In the genomic region with DNA sequence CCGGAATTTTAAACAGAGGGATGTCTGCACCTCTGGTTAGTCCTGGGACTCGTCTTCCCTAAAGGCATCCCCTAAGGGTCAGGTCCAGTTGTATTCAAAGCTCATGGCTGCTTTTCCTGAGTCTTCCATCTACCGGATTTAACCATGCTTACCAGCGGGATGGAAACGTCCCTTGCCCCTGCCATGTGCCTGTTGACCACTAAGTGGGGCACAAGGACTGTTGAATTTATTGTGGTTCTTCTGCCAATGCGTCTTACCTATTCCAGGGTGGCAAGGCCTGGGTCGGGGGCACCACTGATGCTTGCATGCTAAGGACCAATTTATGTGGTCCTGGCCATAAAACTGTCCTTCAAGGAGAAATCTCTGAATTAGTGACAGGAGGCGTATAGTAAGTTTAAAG, we compare ENCODE assay signal across 11 cellular contexts. TPM values are rescaled to one million over a fixed set of nuclear protein-coding genes. Genes with fewer than 3 reads are reported as not detected.
DNase-seq lines count a peak whose midpoint lies in the region; ATAC-seq and TF ChIP-seq lines count a peak whose summit lies in the region.
"Had no signal": no experiment of that assay in that cellular context is flagged by ENCODE, and none has a peak within 500 bp of the region (broad histone marks: within the 10 kb centered on the region; RNA-seq: fewer than 3 reads in every experiment).

No MANE protein-coding gene starts in this region.

- H3K4me1 Mint-ChIP-seq in stimulated activated naive CD8-positive, alpha-beta T cell treated with anti-CD3 and anti-CD28 coated beads, Interleukin-15, amount 100 ng/mL, for 72 hours: no peaks in the 10 kb centered on the region
- H3K4me1 Mint-ChIP-seq: mesothelial cell of epicardium had no signal

- H3K27me3 Mint-ChIP-seq in stimulated activated naive CD8-positive, alpha-beta T cell treated with anti-CD3 and anti-CD28 coated beads, Interleukin-15, amount 100 ng/mL, for 72 hours: peaks cover 9% of the 10 kb centered on the region

- DNase-seq in NCI-H2196 (lab: John Stamatoyannopoulos, UW; ENCODE audit: unreplicated experiment): peak; percentile 6
- no peak for DNase-seq in NCI-H2196 treated with DMSO at 0.1 percent for 48 hours (lab: John Stamatoyannopoulos, UW; ENCODE audit: unreplicated experiment)
- peak; percentile 60 for DNase-seq in Karpas-422
- DNase-seq in WERI-Rb-1: peak; percentile 37
- DNase-seq in cortex of kidney (lab: John Stamatoyannopoulos, UW): no peak
- no peak for DNase-seq in stimulated activated naive CD8-positive, alpha-beta T cell treated with anti-CD3 and anti-CD28 coated beads, Interleukin-15, amount 100 ng/mL, for 72 hours
- no peak for DNase-seq in activated CD4-positive, alpha-beta T cell treated with anti-CD3 and anti-CD28 coated beads for 48 hours
- DNase-seq: stomach had no signal

- no peaks in the 10 kb centered on the region for H3K79me2 ChIP-seq in Karpas-422 (ENCODE audit: low read length)
- no peaks in the 10 kb centered on the region for H3K79me2 ChIP-seq in neural cell (replicated peaks; ENCODE audit: insufficient read depth, low read length)

- H3K36me3 ChIP-seq in Karpas-422 (ENCODE audit: insufficient read depth, low read length) (no peaks in the 10 kb centered on the region), WERI-Rb-1 (no peaks in the 10 kb centered on the region), neural cell (ENCODE audit: insufficient read depth, low read length) (no peaks in the 10 kb centered on the region)

- TF ChIP-seq CTCF in WERI-Rb-1 (IDR thresholded peaks at IDR 0.05; ENCODE audit: low read depth, low read length): peak; percentile 65
- TF ChIP-seq CTCF in neural cell (IDR thresholded peaks at IDR 0.05; ENCODE audit: poor library complexity, severe bottlenecking): peak; percentile 25

- no peak overlapping the region for H2AFZ ChIP-seq in Karpas-422 (ENCODE audit: low read length)
- H2AFZ ChIP-seq in neural cell (ENCODE audit: low read depth, low read length): no peak overlapping the region

- H3K4me3 Mint-ChIP-seq in stimulated activated naive CD8-positive, alpha-beta T cell treated with anti-CD3 and anti-CD28 coated beads, Interleukin-15, amount 100 ng/mL, for 72 hours: no peak overlapping the region
- H3K4me3 Mint-ChIP-seq: mesothelial cell of epicardium had no signal

- H3K4me1 ChIP-seq in Karpas-422 (ENCODE audit: low read length): no peaks in the 10 kb centered on the region
- H3K4me1 ChIP-seq: gastroesophageal sphincter, stomach had no signal

- TF ChIP-seq EP300 in neural cell (conservative IDR thresholded peaks at IDR 0.05; ENCODE audit: poor library complexity, severe bottlenecking): no peak

- TF ChIP-seq RAD21 in neural cell (conservative IDR thresholded peaks at IDR 0.05): peak; percentile 19

- H3F3A ChIP-seq in neural cell (ENCODE audit: insufficient read depth, low read length, poor library complexity, severe bottlenecking): no peaks in the 10 kb centered on the region

- no peak for ATAC-seq in stimulated activated naive CD8-positive, alpha-beta T cell treated with anti-CD3 and anti-CD28 coated beads, Interleukin-15, amount 100 ng/mL, for 72 hours
- ATAC-seq: gastroesophageal sphincter had no signal

- no peak overlapping the region for H3K9ac ChIP-seq in Karpas-422 (ENCODE audit: low read length)
- H3K9ac ChIP-seq in neural cell (ENCODE audit: low read length): no peak overlapping the region

- no peak overlapping the region for H3K4me3 ChIP-seq in Karpas-422 (ENCODE audit: low read length)
- no peak overlapping the region for H3K4me3 ChIP-seq in WERI-Rb-1 (ENCODE audit: low read depth, low read length)
- no peak overlapping the region for H3K4me3 ChIP-seq in neural cell (ENCODE audit: low read length)
- H3K4me3 ChIP-seq: gastroesophageal sphincter, stomach had no signal

- H4K20me1 ChIP-seq in Karpas-422 (ENCODE audit: insufficient read depth, low read depth, low read length): peaks cover 4% of the 10 kb centered on the region; the same call in 1 of the 2 replicates
- H4K20me1 ChIP-seq in neural cell (ENCODE audit: insufficient read depth): no peaks in the 10 kb centered on the region

- H3K27me3 ChIP-seq in Karpas-422 (ENCODE audit: low read length) (peaks cover 9% of the 10 kb centered on the region; the same call in 1 of the 2 replicates), WERI-Rb-1 (ENCODE audit: insufficient read depth, low read depth, severe bottlenecking) (no peaks in the 10 kb centered on the region), neural cell (ENCODE audit: insufficient read depth, low read depth, low read length) (no peaks in the 10 kb centered on the region)
- H3K27me3 ChIP-seq: gastroesophageal sphincter, stomach had no signal

- H3K27ac ChIP-seq in Karpas-422 (ENCODE audit: low read length) (no peak overlapping the region), WERI-Rb-1 (no peak overlapping the region), neural cell (ENCODE audit: low read length) (no peak overlapping the region)
- H3K27ac ChIP-seq: gastroesophageal sphincter, stomach had no signal

- no peak overlapping the region for H3K27ac Mint-ChIP-seq in stimulated activated naive CD8-positive, alpha-beta T cell treated with anti-CD3 and anti-CD28 coated beads, Interleukin-15, amount 100 ng/mL, for 72 hours
- H3K27ac Mint-ChIP-seq: mesothelial cell of epicardium had no signal

- H3K9me3 Mint-ChIP-seq in stimulated activated naive CD8-positive, alpha-beta T cell treated with anti-CD3 and anti-CD28 coated beads, Interleukin-15, amount 100 ng/mL, for 72 hours: no peaks in the 10 kb centered on the region
- H3K9me3 Mint-ChIP-seq: mesothelial cell of epicardium had no signal

- H3K9me2 ChIP-seq in Karpas-422 (replicated peaks; ENCODE audit: insufficient read depth, low read length) (no peaks in the 10 kb centered on the region), neural cell (ENCODE audit: insufficient read depth, low read length) (no peaks in the 10 kb centered on the region)

- H3K4me2 ChIP-seq in Karpas-422 (ENCODE audit: low read depth, low read length, poor library complexity, severe bottlenecking) (no peak overlapping the region), neural cell (ENCODE audit: low read length) (no peak overlapping the region)

- no peaks in the 10 kb centered on the region for H3K9me3 ChIP-seq in Karpas-422 (ENCODE audit: low read length)
- H3K9me3 ChIP-seq in WERI-Rb-1 (ENCODE audit: severe bottlenecking): no peaks in the 10 kb centered on the region
- H3K9me3 ChIP-seq in neural cell (ENCODE audit: low read length): no peaks in the 10 kb centered on the region
- H3K9me3 ChIP-seq: gastroesophageal sphincter, stomach had no signal

TF ChIP-seq in neural cell, 6 proteins besides CTCF, POLR2A, EP300 and RAD21:
- TF ChIP-seq EZH2 (IDR thresholded peaks at IDR 0.05; ENCODE audit: borderline replicate concordance, insufficient read depth, low read length, poor library complexity, severe bottlenecking): no peak
- TF ChIP-seq, protein P1, sequence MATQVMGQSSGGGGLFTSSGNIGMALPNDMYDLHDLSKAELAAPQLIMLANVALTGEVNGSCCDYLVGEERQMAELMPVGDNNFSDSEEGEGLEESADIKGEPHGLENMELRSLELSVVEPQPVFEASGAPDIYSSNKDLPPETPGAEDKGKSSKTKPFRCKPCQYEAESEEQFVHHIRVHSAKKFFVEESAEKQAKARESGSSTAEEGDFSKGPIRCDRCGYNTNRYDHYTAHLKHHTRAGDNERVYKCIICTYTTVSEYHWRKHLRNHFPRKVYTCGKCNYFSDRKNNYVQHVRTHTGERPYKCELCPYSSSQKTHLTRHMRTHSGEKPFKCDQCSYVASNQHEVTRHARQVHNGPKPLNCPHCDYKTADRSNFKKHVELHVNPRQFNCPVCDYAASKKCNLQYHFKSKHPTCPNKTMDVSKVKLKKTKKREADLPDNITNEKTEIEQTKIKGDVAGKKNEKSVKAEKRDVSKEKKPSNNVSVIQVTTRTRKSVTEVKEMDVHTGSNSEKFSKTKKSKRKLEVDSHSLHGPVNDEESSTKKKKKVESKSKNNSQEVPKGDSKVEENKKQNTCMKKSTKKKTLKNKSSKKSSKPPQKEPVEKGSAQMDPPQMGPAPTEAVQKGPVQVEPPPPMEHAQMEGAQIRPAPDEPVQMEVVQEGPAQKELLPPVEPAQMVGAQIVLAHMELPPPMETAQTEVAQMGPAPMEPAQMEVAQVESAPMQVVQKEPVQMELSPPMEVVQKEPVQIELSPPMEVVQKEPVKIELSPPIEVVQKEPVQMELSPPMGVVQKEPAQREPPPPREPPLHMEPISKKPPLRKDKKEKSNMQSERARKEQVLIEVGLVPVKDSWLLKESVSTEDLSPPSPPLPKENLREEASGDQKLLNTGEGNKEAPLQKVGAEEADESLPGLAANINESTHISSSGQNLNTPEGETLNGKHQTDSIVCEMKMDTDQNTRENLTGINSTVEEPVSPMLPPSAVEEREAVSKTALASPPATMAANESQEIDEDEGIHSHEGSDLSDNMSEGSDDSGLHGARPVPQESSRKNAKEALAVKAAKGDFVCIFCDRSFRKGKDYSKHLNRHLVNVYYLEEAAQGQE (IDR thresholded peaks at IDR 0.05; ENCODE audit: borderline replicate concordance): no peak
- TF ChIP-seq POLR2AphosphoS5 (IDR thresholded peaks at IDR 0.05): no peak
- no peak for TF ChIP-seq SMC3 (conservative IDR thresholded peaks at IDR 0.05; ENCODE audit: poor library complexity)
- no peak for TF ChIP-seq TAF1 (IDR thresholded peaks at IDR 0.05; ENCODE audit: low read depth)
- no peak for TF ChIP-seq MXI1 (conservative IDR thresholded peaks at IDR 0.05; ENCODE audit: poor library complexity, severe bottlenecking)

RNA-seq across cellular contexts. Expression of gene ANKRD42, which starts 25.6 kb away (rescaled TPM):
- total RNA-seq in Karpas-422 (2014; rRNA removed; shearing (Covaris generic); ENCODE audit: low replicate concordance): 9.0 and 16.6 TPM in 2 replicates
- 11.5 and 16.1 TPM in 2 replicates for polyA plus RNA-seq in neural cell
- polyA minus RNA-seq in neural cell: 20.8 and 22.4 TPM in 2 replicates

Comparison
In these comparisons a context has a peak if more than half of its experiments do, and no peak if none do; other contexts are left out.
1. DNase-seq: peak in NCI-H2196 (single experiment), Karpas-422 (single experiment) and WERI-Rb-1 (single experiment); none in NCI-H2196 treated with DMSO at 0.1 percent for 48 hours (single experiment), cortex of kidney (single experiment), stimulated activated naive CD8-positive, alpha-beta T cell treated with anti-CD3 and anti-CD28 coated beads, Interleukin-15, amount 100 ng/mL, for 72 hours (0 of 2) and activated CD4-positive, alpha-beta T cell treated with anti-CD3 and anti-CD28 coated beads for 48 hours (single experiment).